Comparison of ENCODE assay signal across 1 cellular context in genomic region chr10:67665491-67665890, GRCh38.
TF ChIP-seq lines count a peak whose summit lies in the region.

No MANE protein-coding gene starts in this region.

TF ChIP-seq in GM23338, 12 proteins besides CTCF, POLR2A, EP300 and RAD21 (continued from another document):
- TF ChIP-seq ZNF462 (CRISPR knock-in tag; IDR thresholded peaks at IDR 0.05) = no peak
- TF ChIP-seq STAT1 (IDR thresholded peaks at IDR 0.05; ENCODE audit: unreplicated experiment) = no peak
- TF ChIP-seq ZNF331 (CRISPR knock-in tag; IDR thresholded peaks at IDR 0.05; ENCODE audit: low read depth) = no peak
- TF ChIP-seq JUNB (IDR thresholded peaks at IDR 0.05; ENCODE audit: unreplicated experiment) = no peak
- no peak for TF ChIP-seq CREB1 (CRISPR knock-in tag; IDR thresholded peaks at IDR 0.05; ENCODE audit: low read depth)
- TF ChIP-seq EZH2 (IDR thresholded peaks at IDR 0.05; ENCODE audit: low read depth, unreplicated experiment) = no peak
- TF ChIP-seq ETS1 (IDR thresholded peaks at IDR 0.05) = no peak
- no peak for TF ChIP-seq EZH2phosphoT487 (IDR thresholded peaks at IDR 0.05; ENCODE audit: unreplicated experiment)
TF ChIP-seq in GM23338: peak in this region for 0.
